Comparison of ENCODE assay signal across 1 cellular context in the genomic region with DNA sequence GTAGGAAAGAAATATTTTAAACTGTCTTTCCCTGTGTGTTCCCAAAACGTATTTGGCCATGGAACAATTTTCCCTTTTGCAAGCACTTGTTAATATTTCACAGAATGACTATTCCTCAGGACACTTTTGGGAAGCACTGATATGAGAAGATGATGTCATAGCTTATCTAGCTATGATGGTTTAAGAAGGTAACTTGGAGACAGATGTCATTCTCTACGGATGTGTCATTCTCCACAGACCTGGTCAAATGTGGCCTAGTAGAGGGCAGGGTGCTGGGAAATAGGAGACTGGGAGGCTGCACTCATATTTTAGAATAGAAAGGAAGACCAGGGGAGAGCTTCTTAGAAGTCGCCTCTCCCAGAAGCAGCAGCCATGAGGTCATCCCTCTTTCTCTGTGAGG.
TF ChIP-seq lines count a peak whose summit lies in the region.

No MANE protein-coding gene starts in this region.

TF ChIP-seq in H1, 55 proteins besides CTCF, POLR2A, EP300 and RAD21 (continued from another document):
- TF ChIP-seq CHD7 (IDR thresholded peaks at IDR 0.05; ENCODE audit: insufficient replicate concordance, low read length) (no peak), TEAD4 (IDR thresholded peaks at IDR 0.05; ENCODE audit: low read depth, low read length) (no peak), GABPA (IDR thresholded peaks at IDR 0.05; ENCODE audit: borderline replicate concordance, insufficient read depth, low read length) (no peak)
- TF ChIP-seq, protein P1, sequence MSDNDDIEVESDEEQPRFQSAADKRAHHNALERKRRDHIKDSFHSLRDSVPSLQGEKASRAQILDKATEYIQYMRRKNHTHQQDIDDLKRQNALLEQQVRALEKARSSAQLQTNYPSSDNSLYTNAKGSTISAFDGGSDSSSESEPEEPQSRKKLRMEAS (IDR thresholded peaks at IDR 0.05) = no peak
